In the genomic region with DNA sequence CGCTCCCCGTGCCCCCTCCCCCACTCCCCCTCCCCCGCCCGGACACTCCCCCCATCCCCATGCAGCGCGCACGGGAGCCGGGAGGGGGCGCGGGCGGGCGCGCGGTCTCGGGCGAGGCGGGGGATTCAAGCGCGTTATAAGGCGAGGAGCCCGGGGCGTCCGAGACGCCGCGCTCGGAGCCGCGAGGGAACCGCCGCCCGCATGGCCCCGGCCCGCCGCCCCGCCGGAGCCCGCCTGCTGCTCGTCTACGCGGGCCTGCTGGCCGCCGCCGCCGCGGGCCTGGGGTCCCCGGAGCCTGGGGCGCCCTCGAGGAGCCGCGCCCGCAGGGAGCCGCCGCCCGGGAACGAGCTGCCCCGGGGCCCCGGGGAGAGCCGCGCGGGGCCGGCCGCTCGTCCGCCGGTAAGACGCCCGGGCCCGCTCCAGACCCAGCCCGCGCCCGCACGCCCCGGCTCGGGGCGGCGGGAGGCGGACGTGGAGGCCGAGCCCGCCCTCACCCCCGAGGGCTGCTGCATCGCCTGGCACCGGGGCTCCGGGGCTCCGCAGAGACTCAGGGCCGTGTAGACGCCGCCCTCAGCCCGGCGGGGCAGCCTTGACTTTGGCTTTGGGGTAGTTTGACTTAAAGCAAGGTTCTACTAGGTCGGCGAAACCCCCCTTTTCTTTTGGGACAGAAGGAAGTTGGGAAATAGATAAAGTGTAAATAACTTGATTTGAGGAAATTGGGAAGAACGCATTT, we compare ENCODE assay signal across 8 cellular contexts. TPM values are rescaled to one million over a fixed set of nuclear protein-coding genes. Genes with fewer than 3 reads are reported as not detected.
DNase-seq lines count a peak whose midpoint lies in the region; ATAC-seq and TF ChIP-seq lines count a peak whose summit lies in the region.

A gene with protein sequence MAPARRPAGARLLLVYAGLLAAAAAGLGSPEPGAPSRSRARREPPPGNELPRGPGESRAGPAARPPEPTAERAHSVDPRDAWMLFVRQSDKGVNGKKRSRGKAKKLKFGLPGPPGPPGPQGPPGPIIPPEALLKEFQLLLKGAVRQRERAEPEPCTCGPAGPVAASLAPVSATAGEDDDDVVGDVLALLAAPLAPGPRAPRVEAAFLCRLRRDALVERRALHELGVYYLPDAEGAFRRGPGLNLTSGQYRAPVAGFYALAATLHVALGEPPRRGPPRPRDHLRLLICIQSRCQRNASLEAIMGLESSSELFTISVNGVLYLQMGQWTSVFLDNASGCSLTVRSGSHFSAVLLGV (plus strand): TSS at position 164 of the 733 bp plus-strand sequence. CDS start 38 bp downstream, at position 202.

- ATAC-seq in left lobe of liver: peak; percentile 72

- H3K4me3 ChIP-seq in GM08714 (ENCODE audit: low read length) (peak within 1 kb of the TSS; percentile 26; the same call in 1 of the 2 replicates), mammary epithelial cell (replicated peaks in 1 of 3; ENCODE audit: insufficient read depth in 1 of 3, low read depth in 2 of 3, low read length in 3 of 3) (peak within 1 kb of the TSS; percentile 43 to 52 (median 49))

- no peak within 1 kb of the TSS for H3K27ac ChIP-seq in mammary epithelial cell (ENCODE audit: insufficient read depth, low read depth, low read length)

- no peaks in the 10 kb centered on the region for H3K9me3 ChIP-seq in mammary epithelial cell (replicated peaks; ENCODE audit: insufficient read depth, low read length)

- no peaks in the 10 kb centered on the region for H4K20me1 ChIP-seq in mammary epithelial cell (ENCODE audit: insufficient read depth, low read length)

- H3K79me2 ChIP-seq in mammary epithelial cell (ENCODE audit: insufficient read depth, low read length): no peaks in the 10 kb centered on the region

- in situ Hi-C loops in mammary epithelial cell (cut with MboI; ENCODE audit: low sequenced_read_pairs in 2 of 2): no loop called here

- TF ChIP-seq CTCF in mammary epithelial cell (conservative IDR thresholded peaks at IDR 0.05 in 1 of 2, IDR thresholded peaks at IDR 0.05 in 1 of 2; ENCODE audit: extremely low read depth in 1 of 2, insufficient read depth in 1 of 2, low read depth in 1 of 2, low read length in 2 of 2): peak in 1 of 2 donors; percentile 49

- dilution Hi-C loops in mammary epithelial cell (cut with HindIII; ENCODE audit: low sequenced_read_pairs): no loop called here

- H3K36me3 ChIP-seq in mammary epithelial cell (ENCODE audit: insufficient read depth, low read length): no peaks in the 10 kb centered on the region

- TSS peak; percentile 51 for BruUV-seq in mammary epithelial cell (replicated peaks; lab: Mats Ljungman, UMichigan)

- peak within 1 kb of the TSS; percentile 94 for H3K4me2 ChIP-seq in mammary epithelial cell (ENCODE audit: insufficient read depth, low read depth, low read length)

- H3K9ac ChIP-seq in mammary epithelial cell (ENCODE audit: insufficient read depth, low read length): no peak within 1 kb of the TSS

- peaks cover 4% of the 10 kb centered on the region for H3K4me1 ChIP-seq in mammary epithelial cell (ENCODE audit: insufficient read depth, low read length)

- H2AFZ ChIP-seq in mammary epithelial cell (ENCODE audit: low read depth, low read length): peak within 1 kb of the TSS; percentile 74

- H3K27me3 ChIP-seq in mammary epithelial cell (ENCODE audit: insufficient read depth, low read length): peaks cover 9% of the 10 kb centered on the region

- CTCF ChIA-PET in mammary epithelial cell (lab: Charles Lee; ENCODE audit: low non-redundant PET): no interaction called here

- WGBS in mammary epithelial cell (ENCODE audit: low coverage, missing lambda C conversion rate): 1% methylated on average over 18 of the region's 94 CpGs

- intact Hi-C loops in mammary epithelial cell (cut with micrococcal nuclease): no loop called here

- DNase-seq in HT1080 (ENCODE audit: low read depth) (no peak), T-helper 2 cell (peak in 3 of 5 experiments; percentile 9 to 62 (median 13)), mammary epithelial cell (no peak), left lobe of liver (ENCODE audit: low spot score) (no peak), cerebellar cortex (ENCODE audit: low spot score) (no peak), inferior parietal cortex (ENCODE audit: extremely low spot score) (no peak)
- peak in 2 of 3 donors; percentile 36 to 38 for DNase-seq in stimulated activated CD4-positive, alpha-beta T cell treated with anti-CD3 and anti-CD28 coated beads, TNF-alpha, amount 100 ng/mL, for 48 hours (ENCODE audit: low read depth in 3 of 3)

RNA-seq across cellular contexts. Expression of the gene that starts here (rescaled TPM):
- total RNA-seq in HT1080 (2014; rRNA removed; shearing (Covaris generic)): 13.1 and 15.3 TPM in 2 replicates
- 12.0 and 13.8 TPM in 2 replicates for polyA plus RNA-seq in HT1080 (2015; cell fraction: cytosol; rRNA removed)
- polyA plus RNA-seq in HT1080 (2015; cell fraction: nucleus; rRNA removed): 16.4 and 16.6 TPM in 2 replicates
- total RNA-seq in mammary epithelial cell (1 to 10 TPM; 1.0 to 3.2 TPM), left lobe of liver (not detected)
- polyA plus RNA-seq in mammary epithelial cell: 0.60 TPM
- polyA minus RNA-seq in mammary epithelial cell: 10.0 TPM

Comparison
In these comparisons a context has a peak if more than half of its experiments do, and no peak if none do; other contexts are left out.
1. Peak in ATAC-seq in left lobe of liver; RNA of the gene not detected or under 1 TPM.
2. DNase-seq: peak in T-helper 2 cell (3 of 5) and stimulated activated CD4-positive, alpha-beta T cell treated with anti-CD3 and anti-CD28 coated beads, TNF-alpha, amount 100 ng/mL, for 48 hours (2 of 3); none in HT1080 (single experiment), mammary epithelial cell (single experiment), left lobe of liver (single experiment), cerebellar cortex (single experiment) and inferior parietal cortex (single experiment).